In the genomic region with DNA sequence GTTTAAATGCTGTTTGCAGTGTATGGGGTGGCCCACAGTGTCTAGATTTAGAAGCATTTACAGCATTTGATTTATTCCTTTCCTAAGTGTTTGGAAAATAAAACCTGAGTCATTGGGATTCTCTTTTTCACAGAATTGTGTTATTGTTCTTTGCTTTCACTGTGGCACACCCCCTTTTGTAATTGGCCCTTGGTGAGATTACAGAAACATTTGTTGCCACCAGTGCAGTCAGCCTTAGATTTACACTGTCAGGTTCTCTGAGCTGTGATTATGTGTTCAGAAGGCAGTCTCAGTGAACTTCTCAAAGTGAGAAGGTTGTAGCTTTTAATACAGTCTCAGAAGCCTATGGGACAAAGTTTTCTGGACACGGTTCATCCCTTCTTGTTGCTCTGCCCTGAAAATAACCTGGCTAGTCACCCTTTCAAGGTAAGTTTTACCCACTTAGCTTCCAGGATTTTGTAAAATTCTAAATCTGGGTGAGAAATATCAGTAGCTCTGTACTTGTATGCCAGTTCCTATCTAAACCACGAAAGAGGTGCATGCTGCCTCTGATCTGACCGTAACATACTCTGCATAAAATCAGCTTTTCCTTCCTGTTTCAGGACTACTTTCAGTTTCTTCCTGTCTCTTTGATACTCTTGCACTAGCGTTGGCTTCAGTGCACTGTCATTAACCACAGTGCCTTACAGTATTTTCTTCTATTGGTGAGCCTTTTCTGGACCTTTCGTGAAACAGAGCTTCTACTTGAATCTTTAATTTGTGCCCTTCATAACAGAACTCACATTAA, we compare ENCODE assay signal across 8 cellular contexts. TPM values are rescaled to one million over a fixed set of nuclear protein-coding genes. Genes with fewer than 3 reads are reported as not detected.
DNase-seq lines count a peak whose midpoint lies in the region; ATAC-seq and TF ChIP-seq lines count a peak whose summit lies in the region.

No MANE protein-coding gene starts in this region.

- H3K4me3 ChIP-seq in dorsolateral prefrontal cortex (peak overlapping the region; percentile 22 to 70 (median 51)), mononuclear cell (ENCODE audit: low read length) (peak overlapping the region; percentile 1)

- peaks cover 44% of the 10 kb centered on the region for H3K4me1 ChIP-seq in mononuclear cell (ENCODE audit: insufficient read depth, low read length)

- intact Hi-C loops in dorsolateral prefrontal cortex (cut with DNase I): no loop called here

- ATAC-seq in GM19328 (IDR thresholded peaks at IDR 0.05; ENCODE audit: unreplicated experiment) (peak; percentile 86), HG03342 (IDR thresholded peaks at IDR 0.05; ENCODE audit: unreplicated experiment) (peak; percentile 93)

- peak overlapping the region; percentile 27 to 94 (median 85) for H3K27ac ChIP-seq in dorsolateral prefrontal cortex

- DNase-seq in DMS53 treated with DMSO at 0.1 percent for 48 hours (lab: John Stamatoyannopoulos, UW; ENCODE audit: unreplicated experiment) (peak; percentile 22), SKM-1 (lab: John Stamatoyannopoulos, UW; ENCODE audit: unreplicated experiment) (peak; percentile 73), dorsolateral prefrontal cortex (no peak), inferior parietal cortex (ENCODE audit: extremely low spot score) (no peak), NCI-H82 treated with DMSO at 0.1 percent for 48 hours (lab: John Stamatoyannopoulos, UW; ENCODE audit: unreplicated experiment) (no peak)

- H3K9me3 ChIP-seq in mononuclear cell (ENCODE audit: low read depth, low read length): no peaks in the 10 kb centered on the region

- H3K27me3 ChIP-seq in dorsolateral prefrontal cortex: no peaks in the 10 kb centered on the region
- H3K27me3 ChIP-seq in mononuclear cell (ENCODE audit: insufficient read depth, low read length): no peaks in the 10 kb centered on the region

- TF ChIP-seq CTCF in dorsolateral prefrontal cortex (IDR thresholded peaks at IDR 0.05 in 54 of 56, conservative IDR thresholded peaks at IDR 0.05 in 2 of 56; ENCODE audit: low read depth in 1 of 56, partially characterized antibody in 56 of 56): peak in 5 of 56 donors; percentile 6 to 16 (median 16)

RNA-seq across cellular contexts. Expression of gene RUFY3, which starts 12.6 kb away (rescaled TPM):
- total RNA-seq in dorsolateral prefrontal cortex: 100 to 1,000 TPM; 148 to 276 (median 235) TPM
- total RNA-seq in mononuclear cell: 40.3 TPM

RNA-seq across cellular contexts. Expression of gene UTP3, which starts 46.0 kb away (rescaled TPM):
- total RNA-seq in dorsolateral prefrontal cortex (10 to 100 TPM; 13.8 to 28.6 (median 21.3) TPM), mononuclear cell (15.4 TPM)

Comparison
In these comparisons a context has a peak if more than half of its experiments do, and no peak if none do; other contexts are left out.
1. DNase-seq: peak in DMS53 treated with DMSO at 0.1 percent for 48 hours (single experiment) and SKM-1 (single experiment); none in dorsolateral prefrontal cortex (0 of 10), inferior parietal cortex (single experiment) and NCI-H82 treated with DMSO at 0.1 percent for 48 hours (single experiment).